In genomic region chr9:80435591-80435990, GRCh38 we compare ENCODE assay signal across 14 cellular contexts.
A peak's percentile ranks its signal among the peaks of the same experiment; 100 is the strongest.
DNase-seq lines count a peak whose midpoint lies in the region; ATAC-seq and TF ChIP-seq lines count a peak whose summit lies in the region.
"Had no signal": no experiment of that assay in that cellular context is flagged by ENCODE, and none has a peak within 500 bp of the region (broad histone marks: within the 10 kb centered on the region; RNA-seq: fewer than 3 reads in every experiment).

No MANE protein-coding gene starts in this region.

- intact Hi-C loops in right cardiac atrium (cut with DNase I): no loop called here

- H3K9me3 Mint-ChIP-seq in neural progenitor cell: peaks cover 3% of the 10 kb centered on the region

- H3K27ac Mint-ChIP-seq in neural progenitor cell: no peak overlapping the region
- H3K27ac Mint-ChIP-seq: CD8-positive, alpha-beta memory T cell had no signal

- no peak overlapping the region for H2AFZ ChIP-seq in neural progenitor cell (replicated peaks)

- no peak overlapping the region for H3K9ac ChIP-seq in neural progenitor cell
- H3K9ac ChIP-seq: BLaER1 had no signal

- H3K27me3 Mint-ChIP-seq in neural progenitor cell (ENCODE audit: insufficient read depth, low read depth): peaks cover 7% of the 10 kb centered on the region
- H3K27me3 Mint-ChIP-seq: CD8-positive, alpha-beta memory T cell had no signal

- 60% methylated on average over 3 of the region's 3 CpGs for WGBS in right cardiac atrium

- H3K4me2 ChIP-seq in neural progenitor cell: no peak overlapping the region
- H3K4me2 ChIP-seq: A549, BLaER1 had no signal

- peaks cover 25% of the 10 kb centered on the region for H3K4me1 Mint-ChIP-seq in neural progenitor cell
- H3K4me1 Mint-ChIP-seq: CD8-positive, alpha-beta memory T cell had no signal

- TF ChIP-seq CTCF in neural progenitor cell (IDR thresholded peaks at IDR 0.05) (no peak), brain microvascular endothelial cell (IDR thresholded peaks at IDR 0.05; ENCODE audit: low read depth, low read length, missing control alignments) (no peak)

- no peaks in the 10 kb centered on the region for H3K36me3 Mint-ChIP-seq in neural progenitor cell
- H3K36me3 Mint-ChIP-seq: CD8-positive, alpha-beta memory T cell had no signal

- DNase-seq in H7 (peak; percentile 4), cerebellar cortex (ENCODE audit: low spot score) (peak; percentile 8), neural progenitor cell (ENCODE audit: low spot score) (peak; percentile 39), brain microvascular endothelial cell (no peak), right cardiac atrium (no peak)
- no peak for DNase-seq in stimulated activated CD4-positive, alpha-beta T cell treated with anti-CD3 and anti-CD28 coated beads, Interleukin-4, amount 100 ng/mL, for 1 hour
- DNase-seq: Caco-2; CD8-positive, alpha-beta memory T cell; DND-41; GF-D8 had no signal

- in situ Hi-C loops in brain microvascular endothelial cell (cut with HindIII; ENCODE audit: low pct_ligation_motif_present, low sequenced_read_pairs): no loop called here

- H3K36me3 ChIP-seq in H7 (replicated peaks; ENCODE audit: control insufficient read depth, insufficient read depth, low read length): no peaks in the 10 kb centered on the region
- H3K36me3 ChIP-seq in neural progenitor cell: no peaks in the 10 kb centered on the region
- H3K36me3 ChIP-seq in brain microvascular endothelial cell (replicated peaks): no peaks in the 10 kb centered on the region
- H3K36me3 ChIP-seq: BLaER1 had no signal

- H3K9me3 ChIP-seq in neural progenitor cell (ENCODE audit: low read depth): no peaks in the 10 kb centered on the region
- no peaks in the 10 kb centered on the region for H3K9me3 ChIP-seq in right cardiac atrium (ENCODE audit: control insufficient read depth, low read length)
- H3K9me3 ChIP-seq: A549, BLaER1, Caco-2 had no signal

- ATAC-seq in right cardiac atrium: no peak
- ATAC-seq: A549, HCT116, HepG2 had no signal

- H4K20me1 ChIP-seq in neural progenitor cell (ENCODE audit: low read depth): no peaks in the 10 kb centered on the region
- H4K20me1 ChIP-seq: BLaER1 had no signal

- H3K79me2 ChIP-seq in neural progenitor cell (ENCODE audit: low read depth): no peaks in the 10 kb centered on the region

- no peaks in the 10 kb centered on the region for H3K27me3 ChIP-seq in H7 (ENCODE audit: control insufficient read depth, insufficient read depth, low read length)
- H3K27me3 ChIP-seq in neural progenitor cell: no peaks in the 10 kb centered on the region
- H3K27me3 ChIP-seq in brain microvascular endothelial cell (replicated peaks): no peaks in the 10 kb centered on the region
- no peaks in the 10 kb centered on the region for H3K27me3 ChIP-seq in right cardiac atrium (ENCODE audit: control insufficient read depth, insufficient read depth)
- H3K27me3 ChIP-seq: BLaER1 had no signal

- peaks cover 5% of the 10 kb centered on the region for H3K4me1 ChIP-seq in neural progenitor cell
- H3K4me1 ChIP-seq in right cardiac atrium (ENCODE audit: control insufficient read depth, insufficient read depth, low read length): no peaks in the 10 kb centered on the region
- H3K4me1 ChIP-seq: A549, Caco-2 had no signal

- H3K27ac ChIP-seq in neural progenitor cell (no peak overlapping the region), brain microvascular endothelial cell (no peak overlapping the region), right cardiac atrium (ENCODE audit: low read length) (no peak overlapping the region)
- H3K27ac ChIP-seq: A549, BLaER1 had no signal

- no peak overlapping the region for H3K4me3 Mint-ChIP-seq in neural progenitor cell
- H3K4me3 Mint-ChIP-seq: CD8-positive, alpha-beta memory T cell had no signal

- H3K4me3 ChIP-seq in H7 (ENCODE audit: insufficient read depth, low read depth, low read length): no peak overlapping the region
- no peak overlapping the region for H3K4me3 ChIP-seq in neural progenitor cell
- H3K4me3 ChIP-seq in brain microvascular endothelial cell (ENCODE audit: low read depth, low read length): no peak overlapping the region
- no peak overlapping the region for H3K4me3 ChIP-seq in right cardiac atrium (ENCODE audit: low read length)
- H3K4me3 ChIP-seq: A549, BLaER1 had no signal

- no peaks in the 10 kb centered on the region for H3F3A ChIP-seq in neural progenitor cell (ENCODE audit: low read depth)

Comparison
In these comparisons a context has a peak if more than half of its experiments do, and no peak if none do; other contexts are left out.
1. DNase-seq: peak in H7 (single experiment), cerebellar cortex (single experiment) and neural progenitor cell (single experiment); none in brain microvascular endothelial cell (single experiment), stimulated activated CD4-positive, alpha-beta T cell treated with anti-CD3 and anti-CD28 coated beads, Interleukin-4, amount 100 ng/mL, for 1 hour (single experiment) and right cardiac atrium (0 of 3).